ENCODE assay signal across 1 cellular context in the genomic region with DNA sequence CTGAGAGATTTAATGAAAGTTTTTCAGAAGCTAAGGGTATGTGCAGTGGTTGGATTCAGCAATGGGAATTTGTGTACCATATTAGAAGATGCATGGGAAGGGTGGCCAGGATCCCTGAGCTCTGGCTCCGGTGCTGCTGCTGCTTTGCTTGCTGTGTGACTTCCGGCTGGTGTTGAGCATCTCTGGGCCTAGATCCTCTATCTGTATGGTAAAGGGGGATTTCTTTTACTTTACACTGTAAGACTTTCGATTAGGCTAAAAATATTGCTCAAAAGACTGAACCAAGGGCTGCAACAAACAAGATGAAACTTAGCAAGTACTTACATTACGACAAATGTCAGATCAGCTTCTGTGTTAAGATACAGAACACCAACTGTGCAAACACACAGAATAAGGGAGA.
A peak's percentile ranks its signal among the peaks of the same experiment; 100 is the strongest.
TF ChIP-seq lines count a peak whose summit lies in the region.

No MANE protein-coding gene starts in this region.

TF ChIP-seq in HepG2, 621 proteins besides CTCF, POLR2A, EP300 and RAD21:
- TF ChIP-seq NFE2L2 (IDR thresholded peaks at IDR 0.05; ENCODE audit: low read length) (no peak), ZNF33B (CRISPR knock-in tag; IDR thresholded peaks at IDR 0.05) (no peak), ZNF768 (CRISPR knock-in tag; IDR thresholded peaks at IDR 0.05) (peak; percentile 81), ZNF253 (CRISPR knock-in tag; IDR thresholded peaks at IDR 0.05; ENCODE audit: borderline replicate concordance) (no peak), NR2F6 (IDR thresholded peaks at IDR 0.05) (no peak), NR2F6 (CRISPR knock-in tag; IDR thresholded peaks at IDR 0.05) (no peak)
TF ChIP-seq in HepG2: peak in this region for 1.
